In genomic region chr5:95087819-95088317, GRCh38 we compare ENCODE assay signal across 11 cellular contexts.
DNase-seq lines count a peak whose midpoint lies in the region; ATAC-seq and TF ChIP-seq lines count a peak whose summit lies in the region.
"Had no signal": no experiment of that assay in that cellular context is flagged by ENCODE, and none has a peak within 500 bp of the region (broad histone marks: within the 10 kb centered on the region; RNA-seq: fewer than 3 reads in every experiment).

No MANE protein-coding gene starts in this region.

- no peak for TF ChIP-seq EP300 in transverse colon (IDR thresholded peaks at IDR 0.05; ENCODE audit: low read depth)

- H3K36me3 ChIP-seq in right atrium auricular region = no peaks in the 10 kb centered on the region
- no peaks in the 10 kb centered on the region for H3K36me3 ChIP-seq in PC-9 (ENCODE audit: low read depth)
- H3K36me3 ChIP-seq in transverse colon = no peaks in the 10 kb centered on the region
- H3K36me3 ChIP-seq: SJSA1, spleen, uterus had no signal

- H3K27ac ChIP-seq in right atrium auricular region (no peak overlapping the region), PC-9 (no peak overlapping the region), transverse colon (peak overlapping the region in 1 of 4 donors; percentile 5)
- H3K27ac ChIP-seq: SJSA1, uterus had no signal

- H3K4me2 ChIP-seq in PC-9 = no peak overlapping the region

- no peak for TF ChIP-seq POLR2A in transverse colon (IDR thresholded peaks at IDR 0.05)

- H3K9me2 ChIP-seq in PC-9 (ENCODE audit: insufficient read depth) = no peaks in the 10 kb centered on the region

- DNase-seq in Right ventricle myocardium superior = peak; percentile 38
- no peak for DNase-seq in right atrium auricular region (ENCODE audit: low spot score)
- DNase-seq in PC-9 = no peak
- peak; percentile 21 for DNase-seq in transverse colon
- no peak for DNase-seq in DMS53 treated with DMSO at 0.1 percent for 48 hours (lab: John Stamatoyannopoulos, UW; ENCODE audit: unreplicated experiment)
- DNase-seq in activated CD4-positive, alpha-beta T cell treated with anti-CD3 and anti-CD28 coated beads for 48 hours = no peak
- DNase-seq in A172 (ENCODE audit: low spot score) = no peak
- DNase-seq: spleen, uterus had no signal

- POLR2A ChIA-PET in PC-9 (lab: Charles Lee; ENCODE audit: unreplicated experiment) = no interaction called here

- in situ Hi-C loops in transverse colon (cut with MboI; ENCODE audit: low pct_ligation_motif_present in 1 of 4, low pct_unique_long_range_greater_than_20kb in 1 of 4, low sequenced_read_pairs in 3 of 4) = no loop called here

- ATAC-seq in Right ventricle myocardium superior (ENCODE audit: poor library complexity) (peak; percentile 36), HG02884 (IDR thresholded peaks at IDR 0.05; ENCODE audit: unreplicated experiment) (peak; percentile 76)

- 71 to 93% methylated on average over 5 to 7 of the region's 7 CpGs for WGBS in transverse colon (ENCODE audit: low coverage in 1 of 2), 2 donors

- H3K4me3 ChIP-seq in right atrium auricular region = no peak overlapping the region
- no peak overlapping the region for H3K4me3 ChIP-seq in PC-9
- H3K4me3 ChIP-seq in transverse colon = no peak overlapping the region
- H3K4me3 ChIP-seq: SJSA1, spleen, uterus had no signal

- H2AFZ ChIP-seq in PC-9 = 0 out of 2 replicates have a peak overlapping the region, but pooled peaks have one; percentile 49

- no peaks in the 10 kb centered on the region for H4K20me1 ChIP-seq in PC-9 (ENCODE audit: insufficient read depth)

- no peaks in the 10 kb centered on the region for H3K4me1 ChIP-seq in right atrium auricular region
- 0 out of 2 replicates have a peak, but pooled peaks cover 4% of the 10 kb centered on the region for H3K4me1 ChIP-seq in PC-9 (replicated peaks; ENCODE audit: insufficient read depth)
- no peaks in the 10 kb centered on the region for H3K4me1 ChIP-seq in transverse colon
- H3K4me1 ChIP-seq: uterus had no signal

- intact Hi-C loops in Right ventricle myocardium superior (cut with DNase I) = no loop called here
- intact Hi-C loops in PC-9 (cut with micrococcal nuclease; ENCODE audit: unreplicated experiment) = no loop called here
- intact Hi-C loops in transverse colon (cut with DNase I; ENCODE audit: low total_unique reads) = no loop called here

- CTCF ChIA-PET in PC-9 (lab: Charles Lee) = no interaction called here

- no peaks in the 10 kb centered on the region for H3K27me3 ChIP-seq in right atrium auricular region
- H3K27me3 ChIP-seq in PC-9 (ENCODE audit: insufficient read depth, low read depth) = no peaks in the 10 kb centered on the region
- H3K27me3 ChIP-seq in transverse colon = no peaks in the 10 kb centered on the region
- H3K27me3 ChIP-seq: SJSA1, spleen, uterus had no signal

- TF ChIP-seq CTCF in right atrium auricular region (IDR thresholded peaks at IDR 0.05) = no peak
- no peak for TF ChIP-seq CTCF in PC-9 (conservative IDR thresholded peaks at IDR 0.05)
- TF ChIP-seq CTCF in transverse colon (IDR thresholded peaks at IDR 0.05) = no peak

- no peaks in the 10 kb centered on the region for H3K79me2 ChIP-seq in PC-9 (ENCODE audit: low read depth)

- H3K9me3 ChIP-seq in right atrium auricular region = no peaks in the 10 kb centered on the region
- no peaks in the 10 kb centered on the region; the same call in 1 of the 2 replicates for H3K9me3 ChIP-seq in PC-9 (ENCODE audit: insufficient read depth, low read depth)
- H3K9me3 ChIP-seq in transverse colon = peaks cover 0 to 3% of the 10 kb centered on the region in 2 donors
- H3K9me3 ChIP-seq: SJSA1, spleen, uterus had no signal

- BruUV-seq in PC-9 (replicated peaks; lab: Mats Ljungman, UMichigan) = no TSS peak

- no peaks in the 10 kb centered on the region for H3F3A ChIP-seq in PC-9 (ENCODE audit: insufficient read depth, low read depth)

Comparison
In these comparisons a context has a peak if more than half of its experiments do, and no peak if none do; other contexts are left out.
1. DNase-seq: peak in Right ventricle myocardium superior (single experiment) and transverse colon (single experiment); none in right atrium auricular region (single experiment), PC-9 (0 of 2), DMS53 treated with DMSO at 0.1 percent for 48 hours (single experiment), activated CD4-positive, alpha-beta T cell treated with anti-CD3 and anti-CD28 coated beads for 48 hours (single experiment) and A172 (single experiment).